ENCODE assay signal across 15 cellular contexts in the genomic region with DNA sequence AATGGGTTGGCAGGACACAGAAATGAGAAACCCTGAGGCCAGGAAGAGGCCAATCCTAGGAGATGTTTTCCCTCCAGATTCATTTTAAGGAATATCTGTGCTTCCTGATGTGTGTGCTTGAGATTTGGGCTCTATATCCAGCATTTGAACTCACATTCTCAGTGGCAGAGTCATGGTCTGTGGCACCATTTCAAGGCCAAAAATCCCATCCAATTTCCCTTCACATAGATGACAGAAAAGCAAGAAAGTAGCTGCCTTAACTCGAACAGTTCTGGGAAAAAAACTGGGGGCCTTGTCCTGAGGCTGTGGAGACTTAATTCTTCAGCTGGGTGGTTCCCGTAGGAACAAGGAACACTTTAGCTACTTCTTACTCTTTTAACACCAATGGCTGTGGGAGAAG. TPM values are rescaled to one million over a fixed set of nuclear protein-coding genes. Genes with fewer than 3 reads are reported as not detected.
DNase-seq lines count a peak whose midpoint lies in the region; ATAC-seq and TF ChIP-seq lines count a peak whose summit lies in the region.
"Had no signal": no experiment of that assay in that cellular context is flagged by ENCODE, and none has a peak within 500 bp of the region (broad histone marks: within the 10 kb centered on the region; RNA-seq: fewer than 3 reads in every experiment).

No MANE protein-coding gene starts in this region.

- DNase-seq in EH (ENCODE audit: low read depth) (peak; percentile 54), ascending aorta (ENCODE audit: low spot score in 2 of 2) (no peak), fibroblast of pulmonary artery (ENCODE audit: low read depth) (peak; percentile 4), amniotic stem cell (lab: John Stamatoyannopoulos, UW) (no peak), GM13977 (ENCODE audit: low spot score) (no peak), NCI-H1092 treated with DMSO at 0.1 percent for 48 hours (lab: John Stamatoyannopoulos, UW) (no peak)
- DNase-seq: AML-193, DMS53, HCEC 1CT, HFFc6 had no signal

- H3K36me3 ChIP-seq in ascending aorta: no peaks in the 10 kb centered on the region
- H3K36me3 ChIP-seq: BLaER1 had no signal

- in situ Hi-C loops in GM13977 (cut with MboI; ENCODE audit: low pct_unique_long_range_greater_than_20kb, low sequenced_read_pairs, unreplicated experiment): no loop called here

- ATAC-seq in GM19467 (IDR thresholded peaks at IDR 0.05; ENCODE audit: unreplicated experiment): no peak
- ATAC-seq: GM12878, K562 had no signal

- intact Hi-C loops in ascending aorta (cut with DNase I): no loop called here

- H3K4me3 ChIP-seq in ascending aorta (no peak overlapping the region), fibroblast of pulmonary artery (replicated peaks; ENCODE audit: low read depth, low read length) (no peak overlapping the region)
- H3K4me3 ChIP-seq: BLaER1, GM12878, K562 had no signal

- no peaks in the 10 kb centered on the region for H3K27me3 ChIP-seq in ascending aorta
- H3K27me3 ChIP-seq: BLaER1 had no signal

- peak overlapping the region; percentile 22 to 27 for H3K27ac ChIP-seq in ascending aorta
- H3K27ac ChIP-seq: BLaER1 had no signal

- H3K9me3 ChIP-seq in ascending aorta: no peaks in the 10 kb centered on the region
- H3K9me3 ChIP-seq: BLaER1 had no signal

- no peak for TF ChIP-seq CTCF in ascending aorta (IDR thresholded peaks at IDR 0.05)
- TF ChIP-seq CTCF in fibroblast of pulmonary artery (IDR thresholded peaks at IDR 0.05; ENCODE audit: low read length, missing control alignments): no peak
- no peak for TF ChIP-seq CTCF in GM13977 (IDR thresholded peaks at IDR 0.05; ENCODE audit: extremely low read depth, insufficient read depth, missing control alignments)

- H3K4me1 ChIP-seq in ascending aorta: no peaks in the 10 kb centered on the region

RNA-seq across cellular contexts. Expression of a gene that starts 27.4 kb away (rescaled TPM):
- not detected for total RNA-seq in ascending aorta
- total RNA-seq: H4, K562 had no signal

RNA-seq across cellular contexts. Expression of a gene that starts 44.2 kb away (rescaled TPM):
- total RNA-seq in ascending aorta: 2.4 TPM
- total RNA-seq: H4 had no signal

Comparison
In these comparisons a context has a peak if more than half of its experiments do, and no peak if none do; other contexts are left out.
1. DNase-seq: peak in EH (single experiment) and fibroblast of pulmonary artery (single experiment); none in ascending aorta (0 of 2), amniotic stem cell (single experiment), GM13977 (single experiment) and NCI-H1092 treated with DMSO at 0.1 percent for 48 hours (single experiment).